In genomic region chr12:59149995-59150642, GRCh38 we compare ENCODE assay signal across 8 cellular contexts.
A peak's percentile ranks its signal among the peaks of the same experiment; 100 is the strongest.
DNase-seq lines count a peak whose midpoint lies in the region; ATAC-seq and TF ChIP-seq lines count a peak whose summit lies in the region.

No MANE protein-coding gene starts in this region.

- no peak overlapping the region for H3K9ac ChIP-seq in SU-DHL-6 (ENCODE audit: low read length)

- H3K4me3 ChIP-seq in SU-DHL-6 (ENCODE audit: insufficient read depth, low read length, poor library complexity, severe bottlenecking) (no peak overlapping the region), fibroblast of mammary gland (ENCODE audit: control insufficient read depth, low read depth, low read length) (no peak overlapping the region)

- H2AFZ ChIP-seq in SU-DHL-6 (ENCODE audit: low read depth, low read length, severe bottlenecking), result no peak overlapping the region

- no peaks in the 10 kb centered on the region for H4K20me1 ChIP-seq in SU-DHL-6 (ENCODE audit: low read depth, low read length)

- ATAC-seq in GM18907 (IDR thresholded peaks at IDR 0.05; ENCODE audit: unreplicated experiment) (peak; percentile 100), HG03039 (IDR thresholded peaks at IDR 0.05; ENCODE audit: unreplicated experiment) (peak; percentile 100)

- no peaks in the 10 kb centered on the region for H3K9me2 ChIP-seq in SU-DHL-6 (replicated peaks; ENCODE audit: insufficient read depth, low read length)

- no peaks in the 10 kb centered on the region for H3F3A ChIP-seq in SU-DHL-6 (ENCODE audit: insufficient read depth)

- peak; percentile 12 for DNase-seq in CMK (ENCODE audit: low read depth)
- DNase-seq in NCI-H1694 treated with DMSO at 0.1 percent for 48 hours (lab: John Stamatoyannopoulos, UW), result peak; percentile 71
- peak; percentile 91 for DNase-seq in fibroblast of mammary gland (ENCODE audit: low read depth)
- peak; percentile 60 for DNase-seq in non-pigmented ciliary epithelial cell (ENCODE audit: low read depth)
- no peak for DNase-seq in stimulated activated CD4-positive, alpha-beta T cell treated with anti-CD3 and anti-CD28 coated beads, Interleukin-2, amount 100 ng/mL, for 24 hours

- no peaks in the 10 kb centered on the region for H3K36me3 ChIP-seq in SU-DHL-6 (ENCODE audit: low read length)

- H3K4me2 ChIP-seq in SU-DHL-6 (ENCODE audit: low read depth, low read length, poor library complexity, severe bottlenecking), result no peak overlapping the region

- H3K27me3 ChIP-seq in SU-DHL-6 (ENCODE audit: low read length), result no peaks in the 10 kb centered on the region

- no peaks in the 10 kb centered on the region for H3K79me2 ChIP-seq in SU-DHL-6 (ENCODE audit: insufficient read depth, low read length)

- H3K27ac ChIP-seq in SU-DHL-6 (ENCODE audit: low read depth, low read length), result no peak overlapping the region

- H3K9me3 ChIP-seq in SU-DHL-6 (ENCODE audit: insufficient read depth, low read length), result no peaks in the 10 kb centered on the region

- TF ChIP-seq CTCF in SU-DHL-6 (IDR thresholded peaks at IDR 0.05; ENCODE audit: insufficient read depth, low read length, poor library complexity, severe bottlenecking) (peak; percentile 99), fibroblast of mammary gland (conservative IDR thresholded peaks at IDR 0.05; ENCODE audit: control insufficient read depth, insufficient read depth, low read depth, low read length) (peak; percentile 100)

Comparison
In these comparisons a context has a peak if more than half of its experiments do, and no peak if none do; other contexts are left out.
1. DNase-seq: peak in CMK (single experiment), NCI-H1694 treated with DMSO at 0.1 percent for 48 hours (single experiment), fibroblast of mammary gland (single experiment) and non-pigmented ciliary epithelial cell (single experiment); none in stimulated activated CD4-positive, alpha-beta T cell treated with anti-CD3 and anti-CD28 coated beads, Interleukin-2, amount 100 ng/mL, for 24 hours (0 of 2).